ENCODE assay signal across 1 cellular context in genomic region chr2:34998726-34999125, GRCh38.
TF ChIP-seq lines count a peak whose summit lies in the region.

No MANE protein-coding gene starts in this region.

TF ChIP-seq in GM23338, 12 proteins besides CTCF, POLR2A, EP300 and RAD21 (continued from another document):
- TF ChIP-seq ZNF462 (CRISPR knock-in tag; IDR thresholded peaks at IDR 0.05) (no peak), REST (IDR thresholded peaks at IDR 0.05; ENCODE audit: unreplicated experiment) (no peak)
